10 cellular contexts compared by ENCODE assay signal in the genomic region with DNA sequence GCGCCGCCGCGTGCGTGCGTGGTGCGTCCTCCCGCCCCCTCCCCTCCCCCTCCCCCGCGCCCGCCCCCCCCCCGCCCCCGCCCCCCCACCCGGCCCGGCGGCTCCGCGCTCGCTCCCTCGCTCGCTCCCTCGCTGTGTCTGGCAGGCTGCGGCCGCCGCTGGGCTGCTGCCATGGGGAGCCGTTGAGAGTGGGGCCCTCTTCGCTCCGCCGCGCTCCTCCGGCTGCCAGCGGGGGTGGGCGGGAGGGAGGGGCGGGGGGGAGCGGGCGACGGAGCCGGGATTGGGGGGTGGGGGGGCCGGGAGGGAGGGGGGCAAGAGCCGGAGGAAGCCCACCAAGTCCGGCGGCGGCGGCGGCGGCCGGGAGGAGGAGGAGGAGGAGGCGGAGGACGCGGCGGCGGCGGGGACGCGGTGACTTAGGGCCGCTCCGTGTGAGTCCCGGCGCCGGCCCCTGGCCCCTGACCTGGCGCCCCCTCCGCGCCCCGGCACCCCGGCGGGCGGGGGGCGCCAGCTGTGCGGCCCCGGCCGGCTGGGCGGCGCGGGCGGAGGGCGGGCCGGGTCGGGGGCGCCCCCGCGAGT. TPM values are rescaled to one million over a fixed set of nuclear protein-coding genes. Genes with fewer than 3 reads are reported as not detected.
A peak's percentile ranks its signal among the peaks of the same experiment; 100 is the strongest.
DNase-seq lines count a peak whose midpoint lies in the region; FAIRE-seq and TF ChIP-seq lines count a peak whose summit lies in the region.
"Had no signal": no experiment of that assay in that cellular context is flagged by ENCODE, and none has a peak within 500 bp of the region (broad histone marks: within the 10 kb centered on the region; RNA-seq: fewer than 3 reads in every experiment).

No MANE protein-coding gene starts in this region.

- H3K36me3 Mint-ChIP-seq in progenitor cell of endocrine pancreas (ENCODE audit: insufficient read depth) (no peaks in the 10 kb centered on the region), HFFc6 (ENCODE audit: low read depth) (peaks cover 6% of the 10 kb centered on the region)

- H3K4me3 ChIP-seq in GM08714 (ENCODE audit: low read length) = peak overlapping the region; percentile 78

- H3K4me1 Mint-ChIP-seq in progenitor cell of endocrine pancreas (ENCODE audit: low read depth) (peaks cover 26% of the 10 kb centered on the region), HFFc6 (ENCODE audit: low read depth) (peaks cover 12% of the 10 kb centered on the region)

- H3K27me3 Mint-ChIP-seq in progenitor cell of endocrine pancreas = peaks cover 7% of the 10 kb centered on the region
- peaks cover 1% of the 10 kb centered on the region for H3K27me3 Mint-ChIP-seq in HFFc6 (ENCODE audit: insufficient read depth)

- no peak for FAIRE-seq in HTR-8/SVneo (lab: Jason Lieb, UNC)
- FAIRE-seq: H1 had no signal

- no peaks in the 10 kb centered on the region for H3K9me3 Mint-ChIP-seq in progenitor cell of endocrine pancreas (ENCODE audit: low read depth)
- no peaks in the 10 kb centered on the region for H3K9me3 Mint-ChIP-seq in HFFc6
- H3K9me3 Mint-ChIP-seq: T-helper 1 cell treated with Interleukin-12 subunit alpha and Interleukin-12 subunit beta and Interleukin-4 antibody, amounts not matched to agents 30 μg/mL and 1 μg/mL, for 36 hours had no signal

- H3K27ac Mint-ChIP-seq in progenitor cell of endocrine pancreas (no peak overlapping the region), HFFc6 (no peak overlapping the region)

- H3K4me3 Mint-ChIP-seq in progenitor cell of endocrine pancreas (ENCODE audit: low read depth) (no peak overlapping the region), HFFc6 (no peak overlapping the region)

- DNase-seq in NAMALWA (ENCODE audit: low spot score) = peak; percentile 48
- peak; percentile 81 for DNase-seq in ecto neural progenitor cell (ENCODE audit: low spot score)
- peak; percentile 44 for DNase-seq in progenitor cell of endocrine pancreas (ENCODE audit: low spot score, unreplicated experiment)
- no peak for DNase-seq in HTR-8/SVneo (ENCODE audit: insufficient read length, low spot score)
- DNase-seq in NCI-H2081 treated with DMSO at 0.1 percent for 48 hours (lab: John Stamatoyannopoulos, UW) = no peak
- no peak for DNase-seq in NCI-H226
- no peak for DNase-seq in HFFc6

- TF ChIP-seq CTCF in progenitor cell of endocrine pancreas (IDR thresholded peaks at IDR 0.05; ENCODE audit: unreplicated experiment) = no peak
- no peak for TF ChIP-seq CTCF in HFFc6 (IDR thresholded peaks at IDR 0.05)

RNA-seq across cellular contexts. Expression of a gene that starts 2.4 kb away (rescaled TPM):
- 28.8 and 32.3 TPM in 2 replicates for total RNA-seq in progenitor cell of endocrine pancreas
- total RNA-seq in HFFc6 (2021; fragmentation: NEBNext Ultra II Directional; extraction: Animal tissue kit (Norgen Biotek cat#: 25700)) = 10 to 100 TPM; 19.4 to 24.5 (median 22.0) TPM

Comparison
In these comparisons a context has a peak if more than half of its experiments do, and no peak if none do; other contexts are left out.
1. DNase-seq: peak in NAMALWA (single experiment), ecto neural progenitor cell (single experiment) and progenitor cell of endocrine pancreas (single experiment); none in HTR-8/SVneo (single experiment), NCI-H2081 treated with DMSO at 0.1 percent for 48 hours (single experiment), NCI-H226 (single experiment) and HFFc6 (single experiment).